27 cellular contexts compared by ENCODE assay signal in the genomic region with DNA sequence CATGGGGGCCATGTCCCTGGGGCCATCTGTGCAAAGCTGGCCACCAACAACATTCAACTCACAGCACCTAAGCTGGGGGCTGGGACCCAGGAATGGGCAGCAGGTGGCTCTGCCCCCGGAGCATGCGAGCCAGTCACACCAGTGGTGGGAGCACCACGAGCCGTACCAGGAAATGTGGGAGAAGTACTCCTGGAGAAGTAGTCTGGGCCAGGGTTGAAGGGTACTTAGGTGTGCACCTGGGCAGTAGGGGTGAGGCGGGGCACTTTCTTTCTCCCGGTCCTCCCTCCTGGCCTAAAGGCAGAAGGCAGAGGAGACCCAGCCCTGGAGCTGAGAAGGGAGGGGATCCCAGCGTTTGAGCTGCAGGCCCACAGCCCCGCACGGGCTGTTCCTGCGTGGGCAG.
A peak's percentile ranks its signal among the peaks of the same experiment; 100 is the strongest.
DNase-seq lines count a peak whose midpoint lies in the region; ATAC-seq and TF ChIP-seq lines count a peak whose summit lies in the region.
"Had no signal": no experiment of that assay in that cellular context is flagged by ENCODE, and none has a peak within 500 bp of the region (broad histone marks: within the 10 kb centered on the region; RNA-seq: fewer than 3 reads in every experiment).

No MANE protein-coding gene starts in this region.

- TF ChIP-seq EP300 in suprapubic skin (IDR thresholded peaks at IDR 0.05): no peak

- TF ChIP-seq CTCF in lower lobe of right lung (IDR thresholded peaks at IDR 0.05): no peak
- no peak for TF ChIP-seq CTCF in suprapubic skin (IDR thresholded peaks at IDR 0.05)
- TF ChIP-seq CTCF in endothelial cell (IDR thresholded peaks at IDR 0.05; ENCODE audit: unreplicated experiment): no peak
- no peak for TF ChIP-seq CTCF in GM20000 (IDR thresholded peaks at IDR 0.05; ENCODE audit: extremely low read depth, missing control alignments)

- 94% methylated on average over 10 of the region's 10 CpGs for WGBS in suprapubic skin

- DNase-seq in NCI-H2029 treated with DMSO at 0.1 percent for 48 hours (lab: John Stamatoyannopoulos, UW): peak; percentile 1
- no peak for DNase-seq in NCI-H2029 (lab: John Stamatoyannopoulos, UW)
- peak; percentile 34 for DNase-seq in DMS79 (lab: John Stamatoyannopoulos, UW)
- DNase-seq in lower lobe of right lung: peak; percentile 54
- peak; percentile 27 to 52 for DNase-seq in suprapubic skin (ENCODE audit: low spot score in 2 of 2)
- DNase-seq in endothelial cell (ENCODE audit: low spot score): no peak
- no peak for DNase-seq in RKO (ENCODE audit: low spot score)
- DNase-seq in GM20000 (ENCODE audit: low spot score): no peak
- DNase-seq: ACHN, Calu3, DMS153, GDM1, GOT3, HCEC 1CT, MM.1S, NCI-H1092, NCI-H1436, NCI-H1930, NCI-H226, NCI-H510A treated with DMSO at 0.1 percent for 48 hours, NCI-H748 treated with DMSO at 0.1 percent for 48 hours had no signal

- peaks cover 1% of the 10 kb centered on the region for H3K27me3 Mint-ChIP-seq in endothelial cell (ENCODE audit: unreplicated experiment)

- H3K9me3 Mint-ChIP-seq in endothelial cell (ENCODE audit: unreplicated experiment): no peaks in the 10 kb centered on the region
- H3K9me3 Mint-ChIP-seq: CD8-positive, alpha-beta memory T cell had no signal

- H3K9me3 ChIP-seq in lower lobe of right lung (no peaks in the 10 kb centered on the region), suprapubic skin (no peaks in the 10 kb centered on the region)

- peak; percentile 63 to 73 for ATAC-seq in lower lobe of right lung
- ATAC-seq: HepG2, K562 had no signal

- H3K4me1 ChIP-seq in lower lobe of right lung: peaks cover 11% of the 10 kb centered on the region
- peaks cover 32% of the 10 kb centered on the region for H3K4me1 ChIP-seq in suprapubic skin

- no peaks in the 10 kb centered on the region for H3K36me3 Mint-ChIP-seq in endothelial cell (ENCODE audit: low read depth, unreplicated experiment)
- H3K36me3 Mint-ChIP-seq: CD8-positive, alpha-beta memory T cell had no signal

- no peaks in the 10 kb centered on the region for H3K4me1 Mint-ChIP-seq in endothelial cell (ENCODE audit: unreplicated experiment)

- H3K27ac ChIP-seq in lower lobe of right lung: no peak overlapping the region
- no peak overlapping the region for H3K27ac ChIP-seq in suprapubic skin
- H3K27ac ChIP-seq: 22Rv1; BLaER1 treated with 17β-estradiol and CSF1 and Interleukin-3, amounts not matched to agents 10 nM and 100 nM; HL-60 had no signal

- H3K4me3 Mint-ChIP-seq in endothelial cell (ENCODE audit: unreplicated experiment): no peak overlapping the region
- H3K4me3 Mint-ChIP-seq: CD8-positive, alpha-beta memory T cell had no signal

- H3K27ac Mint-ChIP-seq in endothelial cell (ENCODE audit: unreplicated experiment): no peak overlapping the region
- H3K27ac Mint-ChIP-seq: CD8-positive, alpha-beta memory T cell had no signal

- no peaks in the 10 kb centered on the region for H3K27me3 ChIP-seq in lower lobe of right lung (ENCODE audit: low read depth)
- no peaks in the 10 kb centered on the region for H3K27me3 ChIP-seq in suprapubic skin

- H3K36me3 ChIP-seq in lower lobe of right lung (no peaks in the 10 kb centered on the region), suprapubic skin (no peaks in the 10 kb centered on the region)
- H3K36me3 ChIP-seq: BLaER1 treated with 17β-estradiol and CSF1 and Interleukin-3, amounts not matched to agents 10 nM and 100 nM had no signal

- H3K4me3 ChIP-seq in lower lobe of right lung: no peak overlapping the region
- no peak overlapping the region for H3K4me3 ChIP-seq in suprapubic skin
- H3K4me3 ChIP-seq: BLaER1 treated with 17β-estradiol and CSF1 and Interleukin-3, amounts not matched to agents 10 nM and 100 nM; K562 had no signal

- no peak for TF ChIP-seq POLR2A in suprapubic skin (IDR thresholded peaks at IDR 0.05)

- intact Hi-C loops in lower lobe of right lung (cut with DNase I): no loop called here

Comparison
In these comparisons a context has a peak if more than half of its experiments do, and no peak if none do; other contexts are left out.
1. DNase-seq: peak in NCI-H2029 treated with DMSO at 0.1 percent for 48 hours (single experiment), DMS79 (single experiment), lower lobe of right lung (single experiment) and suprapubic skin (2 of 2); none in NCI-H2029 (single experiment), endothelial cell (single experiment), RKO (single experiment) and GM20000 (single experiment).